ENCODE assay signal across 8 cellular contexts in the genomic region with DNA sequence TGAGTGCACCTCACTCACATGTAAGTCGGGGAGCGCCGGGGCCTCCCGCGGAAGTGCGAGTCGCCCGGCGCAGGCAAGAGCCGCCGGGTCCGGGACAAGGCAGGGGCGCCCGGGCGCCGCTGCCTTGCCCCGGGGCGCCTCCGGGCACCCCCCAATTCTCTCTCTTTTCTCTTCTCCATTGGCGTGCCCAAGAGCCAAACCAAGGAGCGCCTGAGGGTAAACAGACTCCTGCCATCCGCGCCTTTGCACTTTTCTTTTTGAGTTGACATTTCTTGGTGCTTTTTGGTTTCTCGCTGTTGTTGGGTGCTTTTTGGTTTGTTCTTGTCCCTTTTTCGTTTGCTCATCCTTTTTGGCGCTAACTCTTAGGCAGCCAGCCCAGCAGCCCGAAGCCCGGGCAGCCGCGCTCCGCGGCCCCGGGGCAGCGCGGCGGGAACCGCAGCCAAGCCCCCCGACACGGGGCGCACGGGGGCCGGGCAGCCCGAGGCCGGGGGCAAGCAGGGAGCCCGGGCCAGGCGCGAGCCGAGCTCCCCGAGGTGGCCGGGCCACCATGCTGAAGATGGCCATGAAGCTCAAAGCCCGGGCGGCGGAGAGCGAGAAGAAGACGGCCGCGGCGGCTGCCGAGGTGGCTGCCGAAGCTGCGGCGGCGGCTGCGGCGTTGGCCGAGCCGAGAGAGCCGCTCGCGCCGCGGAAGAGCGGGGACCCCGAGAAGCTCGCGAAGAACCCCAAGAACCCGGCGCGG. TPM values are rescaled to one million over a fixed set of nuclear protein-coding genes. Genes with fewer than 3 reads are reported as not detected.
DNase-seq lines count a peak whose midpoint lies in the region; ATAC-seq, FAIRE-seq and TF ChIP-seq lines count a peak whose summit lies in the region.

No MANE protein-coding gene starts in this region.

- H3K9me1 ChIP-seq in keratinocyte (ENCODE audit: control insufficient read depth, extremely low read depth, insufficient read depth, low read length): no peaks in the 10 kb centered on the region

- TF ChIP-seq CTCF in keratinocyte (optimal IDR thresholded peaks at IDR 0.05 in 1 of 3, IDR thresholded peaks at IDR 0.05 in 1 of 3, conservative IDR thresholded peaks at IDR 0.05 in 1 of 3; ENCODE audit: extremely low read depth in 1 of 3, insufficient read depth in 2 of 3, low read length in 3 of 3): no peak
- TF ChIP-seq CTCF in thyroid gland (IDR thresholded peaks at IDR 0.05): no peak

- no peaks in the 10 kb centered on the region for H3K27me3 ChIP-seq in keratinocyte (ENCODE audit: control insufficient read depth, extremely low read depth, insufficient read depth, low read length)
- H3K27me3 ChIP-seq in thyroid gland: no peaks in the 10 kb centered on the region

- no peaks in the 10 kb centered on the region for H3K36me3 ChIP-seq in keratinocyte (ENCODE audit: control insufficient read depth in 2 of 2, extremely low read depth in 1 of 2, insufficient read depth in 2 of 2, low read length in 2 of 2)
- H3K36me3 ChIP-seq in thyroid gland: no peaks in the 10 kb centered on the region

- H3K9ac ChIP-seq in keratinocyte (ENCODE audit: control insufficient read depth, extremely low read depth, insufficient read depth, low read length): peak overlapping the region; percentile 75

- intact Hi-C loops in thyroid gland (cut with DNase I): loop anchor here (5.0 to 10.0 kb wide), 2 partner anchors 115 to 153 kb away; a partner anchor contains a TSS

- peak overlapping the region; percentile 96 for H3K4me3 Mint-ChIP-seq in activated naive CD8-positive, alpha-beta T cell treated with anti-CD3 and anti-CD28 coated beads, Interleukin-2, amount 10 ng/mL, durations not matched to agents 7 days and 5 days

- no peaks in the 10 kb centered on the region for H3K9me3 Mint-ChIP-seq in activated naive CD8-positive, alpha-beta T cell treated with anti-CD3 and anti-CD28 coated beads, Interleukin-2, amount 10 ng/mL, durations not matched to agents 7 days and 5 days

- dilution Hi-C loops in keratinocyte (cut with MboI; ENCODE audit: extremely low pct_ligation_motif_present, low sequenced_read_pairs): no loop called here

- H3K4me3 ChIP-seq in keratinocyte (ENCODE audit: control insufficient read depth in 2 of 3, extremely low read depth in 1 of 3, insufficient read depth in 2 of 3, low read depth in 1 of 3, low read length in 3 of 3): peak overlapping the region; percentile 43 to 68 (median 65)
- peak overlapping the region in 2 of 3 donors; percentile 43 to 75 for H3K4me3 ChIP-seq in thyroid gland (replicated peaks in 1 of 3)

- peaks cover 12% of the 10 kb centered on the region for H3K36me3 Mint-ChIP-seq in activated naive CD8-positive, alpha-beta T cell treated with anti-CD3 and anti-CD28 coated beads, Interleukin-2, amount 10 ng/mL, durations not matched to agents 7 days and 5 days

- peak overlapping the region; percentile 97 for H3K27ac Mint-ChIP-seq in activated naive CD8-positive, alpha-beta T cell treated with anti-CD3 and anti-CD28 coated beads, Interleukin-2, amount 10 ng/mL, durations not matched to agents 7 days and 5 days

- DNase-seq in stimulated activated CD4-positive, alpha-beta T cell treated with anti-CD3 and anti-CD28 coated beads, Interleukin-12 subunit alpha, Interleukin-12 subunit beta, amount 100 ng/mL, for 4 hours: peak; percentile 17
- DNase-seq in stimulated activated CD4-positive, alpha-beta T cell treated with anti-CD3 and anti-CD28 coated beads, Interleukin-4, amount 100 ng/mL, for 24 hours: no peak
- peak; percentile 59 for DNase-seq in activated naive CD8-positive, alpha-beta T cell treated with anti-CD3 and anti-CD28 coated beads, Interleukin-2, amount 10 ng/mL, durations not matched to agents 7 days and 5 days
- DNase-seq in keratinocyte (ENCODE audit: low read depth, low spot score) (no peak), thyroid gland (no peak), GOT3 (lab: John Stamatoyannopoulos, UW) (no peak), NCI-H2227 treated with DMSO at 0.1 percent for 48 hours (lab: John Stamatoyannopoulos, UW) (no peak), cerebellum (ENCODE audit: low spot score) (no peak)

- H3K4me1 ChIP-seq in keratinocyte (ENCODE audit: control insufficient read depth, extremely low read depth, insufficient read depth, low read length) (peaks cover 15% of the 10 kb centered on the region), thyroid gland (peaks cover 9 to 17% of the 10 kb centered on the region in 2 donors)

- peaks cover 30% of the 10 kb centered on the region for H3K4me1 Mint-ChIP-seq in activated naive CD8-positive, alpha-beta T cell treated with anti-CD3 and anti-CD28 coated beads, Interleukin-2, amount 10 ng/mL, durations not matched to agents 7 days and 5 days

- TF ChIP-seq POLR2A in thyroid gland (IDR thresholded peaks at IDR 0.05): no peak

- H3K9me3 ChIP-seq in keratinocyte (ENCODE audit: control insufficient read depth, low read depth, low read length) (no peaks in the 10 kb centered on the region), thyroid gland (no peaks in the 10 kb centered on the region)

- peaks cover 4% of the 10 kb centered on the region for H4K20me1 ChIP-seq in keratinocyte (ENCODE audit: control insufficient read depth, extremely low read depth, insufficient read depth, low read length)

- WGBS in thyroid gland, 2 donors: 59 to 63% methylated on average over 78 to 79 of the region's 79 CpGs

- POLR2A ChIA-PET in activated naive CD8-positive, alpha-beta T cell treated with anti-CD3 and anti-CD28 coated beads, Interleukin-2, amount 10 ng/mL, durations not matched to agents 7 days and 5 days (lab: Charles Lee): interaction anchor here (0.6 to 2.4 kb wide), 17 partner anchors 10 to 468 kb away, joined by 3 to 34 read pairs (median 5); a partner anchor contains a TSS

- ATAC-seq in activated naive CD8-positive, alpha-beta T cell treated with anti-CD3 and anti-CD28 coated beads, Interleukin-2, amount 10 ng/mL, durations not matched to agents 7 days and 5 days (ENCODE audit: low read depth): no peak

- FAIRE-seq in keratinocyte (lab: Jason Lieb, UNC): no peak

- H3K27ac ChIP-seq in keratinocyte (ENCODE audit: control insufficient read depth, insufficient read depth, low read length) (peak overlapping the region; percentile 54), thyroid gland (peak overlapping the region; percentile 99 to 100 (median 99))

- H3K4me2 ChIP-seq in keratinocyte (ENCODE audit: control insufficient read depth, extremely low read depth, insufficient read depth, low read depth, low read length): peak overlapping the region; percentile 77

- peaks cover 33% of the 10 kb centered on the region for H3K79me2 ChIP-seq in keratinocyte (ENCODE audit: control insufficient read depth, insufficient read depth, low read length)

- no peaks in the 10 kb centered on the region for H3K27me3 Mint-ChIP-seq in activated naive CD8-positive, alpha-beta T cell treated with anti-CD3 and anti-CD28 coated beads, Interleukin-2, amount 10 ng/mL, durations not matched to agents 7 days and 5 days

- no peak overlapping the region for H2AFZ ChIP-seq in keratinocyte (ENCODE audit: control insufficient read depth, low read length)

RNA-seq across cellular contexts. Expression of a gene that starts 37.0 kb away (rescaled TPM):
- 100 to 1,000 TPM; 912 to 979 TPM for total RNA-seq in activated naive CD8-positive, alpha-beta T cell treated with anti-CD3 and anti-CD28 coated beads, Interleukin-2, amount 10 ng/mL, durations not matched to agents 7 days and 5 days
- 521 to 1,373 TPM (median 560 TPM) in 3 replicates for polyA plus RNA-seq in keratinocyte
- polyA plus RNA-seq in keratinocyte (2011; ENCODE audit: low read depth): 345 TPM
- 1,324 and 1,529 TPM in 2 replicates for polyA plus RNA-seq in keratinocyte (2011; cell fraction: cytosol; rRNA removed)
- polyA plus RNA-seq in keratinocyte (2011; cell fraction: nucleus; rRNA removed): 473 and 571 TPM in 2 replicates
- 763 and 836 TPM in 2 replicates for polyA plus RNA-seq in keratinocyte (2012; ENCODE audit: low replicate concordance)
- 1,008 to 2,459 TPM (median 1,365 TPM) in 3 replicates for polyA minus RNA-seq in keratinocyte
- 759 TPM for polyA minus RNA-seq in keratinocyte (2011; cell fraction: cytosol; rRNA and poly(A)+ RNA removed)
- 166 and 235 TPM in 2 replicates for polyA minus RNA-seq in keratinocyte (2011; cell fraction: nucleus; rRNA and poly(A)+ RNA removed)
- 1,000 to 10,000 TPM; 2,457 to 5,038 (median 3,494) TPM for total RNA-seq in thyroid gland
- total RNA-seq in cerebellum: 376 TPM

RNA-seq across cellular contexts. Expression of a gene that starts 38.8 kb away (rescaled TPM):
- total RNA-seq in activated naive CD8-positive, alpha-beta T cell treated with anti-CD3 and anti-CD28 coated beads, Interleukin-2, amount 10 ng/mL, durations not matched to agents 7 days and 5 days: 1 to 10 TPM; 1.0 to 1.6 TPM
- polyA plus RNA-seq in keratinocyte: 0.25 to 0.37 TPM (median 0.31 TPM) in 3 replicates
- 0.89 TPM for polyA plus RNA-seq in keratinocyte (2011; ENCODE audit: low read depth)
- polyA plus RNA-seq in keratinocyte (2011; cell fraction: cytosol; rRNA removed): 0.25 and 0.27 TPM in 2 replicates
- polyA plus RNA-seq in keratinocyte (2011; cell fraction: nucleus; rRNA removed): 0.24 and 0.32 TPM in 2 replicates
- polyA plus RNA-seq in keratinocyte (2012; ENCODE audit: low replicate concordance): 0.16 TPM in 1 of 2 replicates, not detected in the other
- polyA minus RNA-seq in keratinocyte: 0.13 to 0.40 TPM in 2 of 3 replicates, not detected in the other
- not detected for polyA minus RNA-seq in keratinocyte (2011; cell fraction: cytosol; rRNA and poly(A)+ RNA removed)
- 0.32 and 0.62 TPM in 2 replicates for polyA minus RNA-seq in keratinocyte (2011; cell fraction: nucleus; rRNA and poly(A)+ RNA removed)
- total RNA-seq in thyroid gland: 1 to 10 TPM in 2 of 4 donors, under 1 TPM in 2; 0.42 to 1.9 (median 1.1) TPM
- total RNA-seq in cerebellum: 2.0 TPM

Comparison
In these comparisons a context has a peak if more than half of its experiments do, and no peak if none do; other contexts are left out.
1. DNase-seq: peak in stimulated activated CD4-positive, alpha-beta T cell treated with anti-CD3 and anti-CD28 coated beads, Interleukin-12 subunit alpha, Interleukin-12 subunit beta, amount 100 ng/mL, for 4 hours (single experiment) and activated naive CD8-positive, alpha-beta T cell treated with anti-CD3 and anti-CD28 coated beads, Interleukin-2, amount 10 ng/mL, durations not matched to agents 7 days and 5 days (single experiment); none in stimulated activated CD4-positive, alpha-beta T cell treated with anti-CD3 and anti-CD28 coated beads, Interleukin-4, amount 100 ng/mL, for 24 hours (single experiment), keratinocyte (single experiment), thyroid gland (0 of 2), GOT3 (single experiment), NCI-H2227 treated with DMSO at 0.1 percent for 48 hours (single experiment) and cerebellum (single experiment).